In the genomic region with DNA sequence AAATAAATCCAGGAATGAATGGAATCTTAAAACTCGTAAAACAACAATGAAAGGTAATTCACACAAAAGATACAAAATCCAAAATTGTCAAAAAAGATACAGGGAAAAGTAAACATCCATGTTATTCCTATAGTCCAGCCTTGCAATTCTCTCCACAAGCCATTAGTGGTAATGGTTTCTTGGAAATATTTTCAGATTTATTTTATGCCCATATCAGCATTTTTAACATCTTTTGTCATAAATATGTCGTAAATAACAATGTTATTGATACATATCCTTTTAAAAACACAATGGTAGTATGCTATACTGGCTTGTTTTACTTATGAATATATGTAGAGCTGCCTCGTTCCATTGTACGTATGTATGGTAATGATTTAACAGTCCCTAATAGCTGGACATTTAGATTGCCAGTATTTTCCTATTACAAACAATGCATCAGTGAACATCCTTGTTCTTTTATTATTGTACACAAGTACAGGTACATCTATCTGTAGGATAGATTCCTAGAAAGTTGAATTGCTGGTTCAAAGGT, we compare ENCODE assay signal across 8 cellular contexts. TPM values are rescaled to one million over a fixed set of nuclear protein-coding genes. Genes with fewer than 3 reads are reported as not detected.
A peak's percentile ranks its signal among the peaks of the same experiment; 100 is the strongest.
DNase-seq lines count a peak whose midpoint lies in the region; ATAC-seq and TF ChIP-seq lines count a peak whose summit lies in the region.

No MANE protein-coding gene starts in this region.

- no peaks in the 10 kb centered on the region for H3K9me3 ChIP-seq in suprapubic skin

- TF ChIP-seq EP300 in suprapubic skin (IDR thresholded peaks at IDR 0.05), result no peak

- ATAC-seq in activated T-helper 17 cell treated with anti-CD3 and anti-CD28 coated beads, Interleukin-2, amount 50 U/mL, for 72 hours (replicated peaks), result no peak
- ATAC-seq in HG03159 (IDR thresholded peaks at IDR 0.05; ENCODE audit: unreplicated experiment), result no peak

- H3K4me3 Mint-ChIP-seq in T-helper 1 cell treated with Interleukin-12 subunit alpha and Interleukin-12 subunit beta and Interleukin-4 antibody, amounts not matched to agents 30 μg/mL and 1 μg/mL, for 36 hours, result peak overlapping the region; percentile 94
- peak overlapping the region; percentile 91 for H3K4me3 Mint-ChIP-seq in activated T-helper 17 cell treated with anti-CD3 and anti-CD28 coated beads, Interleukin-2, amount 50 U/mL, for 72 hours
- H3K4me3 Mint-ChIP-seq in immature natural killer cell, result peak overlapping the region; percentile 93 to 98 (median 96)

- peaks cover 26% of the 10 kb centered on the region for H3K4me1 Mint-ChIP-seq in T-helper 1 cell treated with Interleukin-12 subunit alpha and Interleukin-12 subunit beta and Interleukin-4 antibody, amounts not matched to agents 30 μg/mL and 1 μg/mL, for 36 hours (ENCODE audit: low read depth)
- H3K4me1 Mint-ChIP-seq in activated T-helper 17 cell treated with anti-CD3 and anti-CD28 coated beads, Interleukin-2, amount 50 U/mL, for 72 hours, result peaks cover 18% of the 10 kb centered on the region
- peaks cover 31 to 39% of the 10 kb centered on the region in 2 donors for H3K4me1 Mint-ChIP-seq in immature natural killer cell

- peaks cover 30% of the 10 kb centered on the region for H3K4me1 ChIP-seq in suprapubic skin

- no peaks in the 10 kb centered on the region for H3K27me3 ChIP-seq in suprapubic skin

- H3K27me3 Mint-ChIP-seq in T-helper 1 cell treated with Interleukin-12 subunit alpha and Interleukin-12 subunit beta and Interleukin-4 antibody, amounts not matched to agents 30 μg/mL and 1 μg/mL, for 36 hours (ENCODE audit: low read depth), result peaks cover 5% of the 10 kb centered on the region
- no peaks in the 10 kb centered on the region for H3K27me3 Mint-ChIP-seq in activated T-helper 17 cell treated with anti-CD3 and anti-CD28 coated beads, Interleukin-2, amount 50 U/mL, for 72 hours
- peaks cover 25 to 33% (median 25%) of the 10 kb centered on the region in 3 donors for H3K27me3 Mint-ChIP-seq in immature natural killer cell (ENCODE audit: low read depth in 3 of 3)

- peak overlapping the region; percentile 90 for H3K27ac Mint-ChIP-seq in T-helper 1 cell treated with Interleukin-12 subunit alpha and Interleukin-12 subunit beta and Interleukin-4 antibody, amounts not matched to agents 30 μg/mL and 1 μg/mL, for 36 hours
- H3K27ac Mint-ChIP-seq in activated T-helper 17 cell treated with anti-CD3 and anti-CD28 coated beads, Interleukin-2, amount 50 U/mL, for 72 hours, result peak overlapping the region; percentile 100
- H3K27ac Mint-ChIP-seq in immature natural killer cell, result peak overlapping the region; percentile 95 to 99 (median 96)

- 57% methylated on average over 4 of the region's 4 CpGs for WGBS in suprapubic skin

- TF ChIP-seq POLR2A in suprapubic skin (IDR thresholded peaks at IDR 0.05), result no peak

- H3K27ac ChIP-seq in suprapubic skin, result peak overlapping the region; percentile 92

- TF ChIP-seq CTCF in suprapubic skin (IDR thresholded peaks at IDR 0.05), result no peak

- DNase-seq in T-helper 1 cell, result no peak
- no peak for DNase-seq in immature natural killer cell
- DNase-seq in suprapubic skin (ENCODE audit: low spot score in 2 of 2), result no peak
- DNase-seq in NCI-H2107 (lab: John Stamatoyannopoulos, UW), result no peak
- no peak for DNase-seq in activated CD8-positive, alpha-beta memory T cell treated with anti-CD3 and anti-CD28 coated beads, Interleukin-2, amount 50 U/mL, for 4 hours

- H3K9me3 Mint-ChIP-seq in T-helper 1 cell treated with Interleukin-12 subunit alpha and Interleukin-12 subunit beta and Interleukin-4 antibody, amounts not matched to agents 30 μg/mL and 1 μg/mL, for 36 hours, result no peaks in the 10 kb centered on the region
- H3K9me3 Mint-ChIP-seq in activated T-helper 17 cell treated with anti-CD3 and anti-CD28 coated beads, Interleukin-2, amount 50 U/mL, for 72 hours, result no peaks in the 10 kb centered on the region
- H3K9me3 Mint-ChIP-seq in immature natural killer cell, result peaks cover 0 to 4% (median 0%) of the 10 kb centered on the region in 6 donors

- no peaks in the 10 kb centered on the region for H3K36me3 ChIP-seq in suprapubic skin

- no peaks in the 10 kb centered on the region for H3K36me3 Mint-ChIP-seq in T-helper 1 cell treated with Interleukin-12 subunit alpha and Interleukin-12 subunit beta and Interleukin-4 antibody, amounts not matched to agents 30 μg/mL and 1 μg/mL, for 36 hours (ENCODE audit: low read depth)
- peaks cover 17% of the 10 kb centered on the region for H3K36me3 Mint-ChIP-seq in activated T-helper 17 cell treated with anti-CD3 and anti-CD28 coated beads, Interleukin-2, amount 50 U/mL, for 72 hours (ENCODE audit: low read depth)
- no peaks in the 10 kb centered on the region for H3K36me3 Mint-ChIP-seq in immature natural killer cell

- H3K4me3 ChIP-seq in suprapubic skin, result peak overlapping the region; percentile 67

RNA-seq across cellular contexts. Expression of gene DNTTIP2, which starts 30.6 kb away (rescaled TPM):
- 10 to 100 TPM; 62.9 to 79.5 TPM for total RNA-seq in activated T-helper 17 cell treated with anti-CD3 and anti-CD28 coated beads, Interleukin-2, amount 50 U/mL, for 72 hours
- polyA plus RNA-seq in immature natural killer cell, result 10 to 100 TPM; 73.8 to 95.4 (median 74.0) TPM
- 10 to 100 TPM; 31.0 to 50.1 (median 44.7) TPM for total RNA-seq in suprapubic skin
